ENCODE assay signal across 10 cellular contexts in genomic region chr4:147794787-147795413, GRCh38.
DNase-seq lines count a peak whose midpoint lies in the region; ATAC-seq, FAIRE-seq and TF ChIP-seq lines count a peak whose summit lies in the region.
"Had no signal": no experiment of that assay in that cellular context is flagged by ENCODE, and none has a peak within 500 bp of the region (broad histone marks: within the 10 kb centered on the region; RNA-seq: fewer than 3 reads in every experiment).

No MANE protein-coding gene starts in this region.

- DNase-seq in effector memory CD8-positive, alpha-beta T cell: no peak
- DNase-seq in pancreas (no peak), NCI-H226 (no peak), tibial artery (no peak), adrenal gland (no peak)
- DNase-seq: NCI-H524; stimulated activated CD4-positive, alpha-beta T cell treated with anti-CD3 and anti-CD28 coated beads, Interleukin-4, amount 100 ng/mL, for 1 hour had no signal

- peaks cover 6% of the 10 kb centered on the region for H3K36me3 Mint-ChIP-seq in effector memory CD8-positive, alpha-beta T cell (ENCODE audit: insufficient read depth)

- TF ChIP-seq POLR2A in adrenal gland (IDR thresholded peaks at IDR 0.05): no peak

- H3K4me1 ChIP-seq in pancreas (peaks cover 0 to 21% (median 0%) of the 10 kb centered on the region in 3 donors), tibial artery (peaks cover 0 to 77% (median 17%) of the 10 kb centered on the region in 4 donors), adrenal gland (replicated peaks in 1 of 2) (peaks cover 0 to 25% of the 10 kb centered on the region in 2 donors)

- no peak for TF ChIP-seq CTCF in pancreas (IDR thresholded peaks at IDR 0.05)
- no peak for TF ChIP-seq CTCF in tibial artery (IDR thresholded peaks at IDR 0.05)
- no peak for TF ChIP-seq CTCF in adrenal gland (IDR thresholded peaks at IDR 0.05)

- 69 to 73% methylated on average over 5 of the region's 5 CpGs for WGBS in pancreas, 2 donors
- 67 to 72% (median 68%) methylated on average over 5 of the region's 5 CpGs for WGBS in adrenal gland, 4 donors

- H3K9me3 ChIP-seq in pancreas: no peaks in the 10 kb centered on the region
- H3K9me3 ChIP-seq in tibial artery: no peaks in the 10 kb centered on the region
- H3K9me3 ChIP-seq in adrenal gland (replicated peaks in 1 of 3): no peaks in the 10 kb centered on the region

- FAIRE-seq in pancreas (lab: Jason Lieb, UNC): no peak

- no peaks in the 10 kb centered on the region for H3K9me3 Mint-ChIP-seq in effector memory CD8-positive, alpha-beta T cell

- intact Hi-C loops in pancreas (cut with DNase I) (no loop called here), tibial artery (cut with DNase I; ENCODE audit: low total_unique reads) (no loop called here), adrenal gland (cut with DNase I) (no loop called here)

- peaks cover 40 to 42% of the 10 kb centered on the region in 2 donors for H3K4me1 Mint-ChIP-seq in effector memory CD8-positive, alpha-beta T cell (ENCODE audit: low read depth in 2 of 2)

- no peak overlapping the region for H3K4me3 Mint-ChIP-seq in effector memory CD8-positive, alpha-beta T cell

- no peaks in the 10 kb centered on the region for H3K36me3 ChIP-seq in pancreas
- H3K36me3 ChIP-seq in tibial artery: no peaks in the 10 kb centered on the region
- no peaks in the 10 kb centered on the region for H3K36me3 ChIP-seq in adrenal gland (replicated peaks in 1 of 2)

- no peak overlapping the region for H3K27ac ChIP-seq in pancreas
- no peak overlapping the region for H3K27ac ChIP-seq in tibial artery
- no peak overlapping the region for H3K27ac ChIP-seq in adrenal gland

- H3K27me3 Mint-ChIP-seq in effector memory CD8-positive, alpha-beta T cell: no peaks in the 10 kb centered on the region

- ATAC-seq in GM18508 (IDR thresholded peaks at IDR 0.05; ENCODE audit: insufficient read depth, unreplicated experiment) (peak; percentile 88), GM21390 (IDR thresholded peaks at IDR 0.05; ENCODE audit: unreplicated experiment) (peak; percentile 51), HG03139 (IDR thresholded peaks at IDR 0.05; ENCODE audit: unreplicated experiment) (peak; percentile 72), pancreas (no peak)
- ATAC-seq in effector memory CD8-positive, alpha-beta T cell (replicated peaks): peak; percentile 62

- no peaks in the 10 kb centered on the region for H3K27me3 ChIP-seq in pancreas
- no peaks in the 10 kb centered on the region for H3K27me3 ChIP-seq in tibial artery
- no peaks in the 10 kb centered on the region for H3K27me3 ChIP-seq in adrenal gland

- peak overlapping the region; percentile 30 to 39 for H3K27ac Mint-ChIP-seq in effector memory CD8-positive, alpha-beta T cell

- H3K4me3 ChIP-seq in pancreas (no peak overlapping the region), tibial artery (no peak overlapping the region), adrenal gland (no peak overlapping the region)

Comparison
In these comparisons a context has a peak if more than half of its experiments do, and no peak if none do; other contexts are left out.
1. ATAC-seq: peak in GM18508 (single experiment), GM21390 (single experiment), HG03139 (single experiment) and effector memory CD8-positive, alpha-beta T cell (single experiment); none in pancreas (0 of 4).